ENCODE assay signal across 23 cellular contexts in genomic region chr5:59617186-59617771, GRCh38.
"Had no signal": no experiment of that assay in that cellular context is flagged by ENCODE, and none has a peak within 500 bp of the region (broad histone marks: within the 10 kb centered on the region; RNA-seq: fewer than 3 reads in every experiment).

No MANE protein-coding gene starts in this region.

- ATAC-seq: activated CD8-positive, alpha-beta T cell treated with anti-CD3 and anti-CD28 coated beads, Interleukin-2, amount 10 ng/mL, durations not matched to agents 7 days and 5 days; activated naive CD4-positive, alpha-beta T cell treated with anti-CD3 and anti-CD28 coated beads, Interleukin-2, amount 50 U/mL, for 72 hours; heart left ventricle; left lobe of liver; sciatic nerve; T-cell; upper lobe of right lung had no signal

- H3K4me3 Mint-ChIP-seq: activated CD8-positive, alpha-beta T cell treated with anti-CD3 and anti-CD28 coated beads, Interleukin-2, amount 10 ng/mL, durations not matched to agents 7 days and 5 days; activated T-helper 1 cell treated with anti-CD3 and anti-CD28 coated beads, Interleukin-12 subunit alpha, Interleukin-12 subunit beta, Interleukin-2, Interleukin-4 antibody, amounts not matched to agents 30 ng/mL and 10 ng/mL and 1 ng/mL, durations not matched to agents 14 hours and 24 hours and 36 hours; central memory CD8-positive, alpha-beta T cell; mesothelial cell of epicardium; nephron progenitor cell; T-cell had no signal

- H3K36me3 ChIP-seq: ascending aorta, esophagus squamous epithelium, heart left ventricle, spleen, upper lobe of right lung had no signal

- H3K9me3 ChIP-seq: ascending aorta, esophagus squamous epithelium, heart left ventricle, spleen, upper lobe of right lung had no signal

- H3K4me1 Mint-ChIP-seq: central memory CD8-positive, alpha-beta T cell; T-cell had no signal

- H3K4me1 ChIP-seq: ascending aorta, esophagus squamous epithelium, heart left ventricle, upper lobe of right lung had no signal

- FAIRE-seq: colon, kidney, TTC549 had no signal

- H3K36me3 Mint-ChIP-seq: activated naive CD4-positive, alpha-beta T cell treated with anti-CD3 and anti-CD28 coated beads, Interleukin-2, amount 50 U/mL, for 72 hours; T-cell had no signal

- H3K27me3 Mint-ChIP-seq: central memory CD8-positive, alpha-beta T cell had no signal

- DNase-seq: activated CD4-positive, alpha-beta T cell treated with anti-CD3 and anti-CD28 coated beads for 1 hour; activated CD4-positive, alpha-beta T cell treated with anti-CD3 and anti-CD28 coated beads, Interleukin-2, amount 50 U/mL, for 1 hour; activated CD8-positive, alpha-beta T cell treated with anti-CD3 and anti-CD28 coated beads, Interleukin-2, amount 10 ng/mL, durations not matched to agents 7 days and 5 days; activated gamma-delta T cell treated with Interleukin-2 at 50 U/mL for 16 hours; effector memory CD4-positive, alpha-beta T cell; esophagus squamous epithelium; heart left ventricle; kidney; nephron progenitor cell; spleen; stimulated activated CD4-positive, alpha-beta T cell treated with anti-CD3 and anti-CD28 coated beads, Interleukin-4, amount 100 ng/mL, for 1 hour; stimulated activated naive CD4-positive, alpha-beta T cell; T-cell; upper lobe of right lung had no signal

- H3K27me3 ChIP-seq: ascending aorta, esophagus squamous epithelium, heart left ventricle, spleen, upper lobe of right lung had no signal

- H3K4me3 ChIP-seq: ascending aorta, esophagus squamous epithelium, heart left ventricle, spleen, upper lobe of right lung had no signal

- H3K9me3 Mint-ChIP-seq: nephron progenitor cell, T-cell had no signal

- H3K27ac ChIP-seq: ascending aorta, esophagus squamous epithelium, heart left ventricle, spleen, upper lobe of right lung had no signal

- H3K27ac Mint-ChIP-seq: activated CD8-positive, alpha-beta T cell treated with anti-CD3 and anti-CD28 coated beads, Interleukin-2, amount 10 ng/mL, durations not matched to agents 7 days and 5 days; activated naive CD4-positive, alpha-beta T cell treated with anti-CD3 and anti-CD28 coated beads, Interleukin-2, amount 50 U/mL, for 72 hours; activated T-helper 1 cell treated with anti-CD3 and anti-CD28 coated beads, Interleukin-12 subunit alpha, Interleukin-12 subunit beta, Interleukin-2, Interleukin-4 antibody, amounts not matched to agents 30 ng/mL and 10 ng/mL and 1 ng/mL, durations not matched to agents 14 hours and 24 hours and 36 hours; mesothelial cell of epicardium; T-cell had no signal
